8 cellular contexts compared by ENCODE assay signal in the genomic region with DNA sequence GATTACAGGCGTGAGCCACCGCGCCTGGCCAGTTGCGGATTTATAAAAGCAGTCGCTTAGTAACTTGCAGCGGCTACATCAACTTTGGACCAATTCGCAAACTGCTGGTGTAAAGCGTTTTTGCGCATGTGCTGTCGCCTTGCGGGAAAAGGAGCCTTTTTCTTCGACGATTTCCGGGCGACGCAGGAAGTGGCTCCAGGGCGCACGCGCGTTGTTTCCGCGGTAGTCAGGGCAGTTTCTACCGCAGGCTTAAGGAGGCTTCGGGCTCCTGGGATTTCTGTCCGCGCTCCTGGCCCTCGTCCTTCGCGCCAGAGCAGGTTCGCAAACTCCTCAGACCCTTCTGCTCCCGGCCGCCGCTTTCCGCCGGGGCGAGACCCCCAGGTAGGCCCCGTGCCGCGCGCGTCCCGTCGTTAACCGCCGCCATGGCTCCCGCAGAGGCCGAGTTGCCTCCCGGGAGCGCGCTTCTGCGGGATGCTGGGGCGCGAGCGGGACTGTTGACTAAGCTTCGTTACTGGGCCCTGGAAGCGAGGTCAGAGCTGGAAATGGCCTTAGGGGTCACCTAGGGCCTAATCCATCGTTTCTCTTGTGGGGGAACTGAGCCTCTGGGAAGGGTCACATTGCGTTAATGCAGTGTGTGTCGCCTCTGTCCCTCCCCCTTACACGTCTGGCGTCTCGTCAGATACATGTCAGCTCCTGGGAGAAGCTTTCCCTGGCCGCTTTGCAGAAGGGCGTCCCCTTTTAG. TPM values are rescaled to one million over a fixed set of nuclear protein-coding genes. Genes with fewer than 3 reads are reported as not detected.
A peak's percentile ranks its signal among the peaks of the same experiment; 100 is the strongest.
DNase-seq lines count a peak whose midpoint lies in the region; ATAC-seq and TF ChIP-seq lines count a peak whose summit lies in the region.

A gene with protein sequence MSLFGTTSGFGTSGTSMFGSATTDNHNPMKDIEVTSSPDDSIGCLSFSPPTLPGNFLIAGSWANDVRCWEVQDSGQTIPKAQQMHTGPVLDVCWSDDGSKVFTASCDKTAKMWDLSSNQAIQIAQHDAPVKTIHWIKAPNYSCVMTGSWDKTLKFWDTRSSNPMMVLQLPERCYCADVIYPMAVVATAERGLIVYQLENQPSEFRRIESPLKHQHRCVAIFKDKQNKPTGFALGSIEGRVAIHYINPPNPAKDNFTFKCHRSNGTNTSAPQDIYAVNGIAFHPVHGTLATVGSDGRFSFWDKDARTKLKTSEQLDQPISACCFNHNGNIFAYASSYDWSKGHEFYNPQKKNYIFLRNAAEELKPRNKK (plus strand): TSS at position 214 of the 742 bp plus-strand sequence. CDS start 2,784 bp downstream, outside the sequence.

- DNase-seq in DMS 273 treated with DMSO at 0.1 percent for 48 hours (lab: John Stamatoyannopoulos, UW) (peak; percentile 79), Peyer's patch (peak; percentile 84 to 96 (median 91)), esophagus squamous epithelium (lab: John Stamatoyannopoulos, UW) (peak; percentile 15), myocyte (ENCODE audit: low read depth) (peak; percentile 94)
- peak; percentile 91 to 93 for DNase-seq in activated T-cell treated with anti-CD3 and anti-CD28 coated beads, Interleukin-2, amount 50 U/mL, for 48 hours
- DNase-seq in stimulated activated CD8-positive, alpha-beta memory T cell treated with anti-CD3 and anti-CD28 coated beads, Interleukin-7, amount 100 ng/mL, for 4 hours (ENCODE audit: low read depth in 2 of 2), result peak; percentile 84 to 86

- H3K27ac ChIP-seq in KOPT-K1 (ENCODE audit: low read depth, low read length, poor library complexity, severe bottlenecking) (peak within 1 kb of the TSS; percentile 83), Peyer's patch (peak within 1 kb of the TSS; percentile 81 to 89 (median 84)), esophagus squamous epithelium (peak within 1 kb of the TSS; percentile 93 to 96 (median 94))

- H3K9me3 ChIP-seq in KOPT-K1 (ENCODE audit: insufficient read depth, low read length, poor library complexity, severe bottlenecking) (no peaks in the 10 kb centered on the region), Peyer's patch (no peaks in the 10 kb centered on the region), esophagus squamous epithelium (no peaks in the 10 kb centered on the region)

- no peak for TF ChIP-seq CTCF in Peyer's patch (IDR thresholded peaks at IDR 0.05)
- TF ChIP-seq CTCF in esophagus squamous epithelium (IDR thresholded peaks at IDR 0.05), result peak in 1 of 6 experiments; percentile 22

- H3K4me3 ChIP-seq in Peyer's patch, result peak within 1 kb of the TSS; percentile 84 to 98 (median 87)
- H3K4me3 ChIP-seq in esophagus squamous epithelium, result peak within 1 kb of the TSS; percentile 82 to 93 (median 88)

- ATAC-seq in GM21717 (IDR thresholded peaks at IDR 0.05; ENCODE audit: unreplicated experiment), result peak; percentile 54

- TF ChIP-seq POLR2A in Peyer's patch (IDR thresholded peaks at IDR 0.05), result peak in 1 of 2 donors; percentile 23
- TF ChIP-seq POLR2A in esophagus squamous epithelium (IDR thresholded peaks at IDR 0.05), result peak in 2 of 4 donors; percentile 40 to 55

- H3K27me3 ChIP-seq in Peyer's patch (no peaks in the 10 kb centered on the region), esophagus squamous epithelium (peaks cover 0 to 12% (median 0%) of the 10 kb centered on the region in 4 donors)

- WGBS in esophagus squamous epithelium, 2 donors, result 0% methylated on average over 19 to 36 of the region's 64 CpGs

- no peaks in the 10 kb centered on the region; the same call in none of the 2 replicates for H3K36me3 ChIP-seq in KOPT-K1 (ENCODE audit: insufficient read depth, low read length)
- H3K36me3 ChIP-seq in Peyer's patch, result peaks cover 0 to 7% (median 0%) of the 10 kb centered on the region in 3 donors
- peaks cover 0 to 13% (median 0%) of the 10 kb centered on the region in 3 donors for H3K36me3 ChIP-seq in esophagus squamous epithelium

- H3K4me1 ChIP-seq in Peyer's patch (peaks cover 0 to 13% (median 7%) of the 10 kb centered on the region in 4 donors), esophagus squamous epithelium (peaks cover 5 to 22% (median 7%) of the 10 kb centered on the region in 3 donors)

- intact Hi-C loops in esophagus squamous epithelium (cut with DNase I), result no loop called here

RNA-seq across cellular contexts. Expression of the gene that starts here (rescaled TPM):
- total RNA-seq in Peyer's patch (10 to 100 TPM; 21.5 to 38.9 (median 33.3) TPM), esophagus squamous epithelium (10 to 100 TPM; 24.4 to 42.7 (median 28.3) TPM), myocyte (22.1 and 28.2 TPM in 2 replicates)
- polyA plus RNA-seq in myocyte (2012), result 28.0 TPM

Comparison
In these comparisons a context has a peak if more than half of its experiments do, and no peak if none do; other contexts are left out.
1. Peak in every context shown above with its lines: DNase-seq, ATAC-seq, H3K4me3 ChIP-seq and H3K27ac ChIP-seq.
2. DNase-seq: peak in every context shown above with its lines; median percentile 94 in myocyte; 92 in activated T-cell treated with anti-CD3 and anti-CD28 coated beads, Interleukin-2, amount 50 U/mL, for 48 hours; 91 in Peyer's patch; 85 in stimulated activated CD8-positive, alpha-beta memory T cell treated with anti-CD3 and anti-CD28 coated beads, Interleukin-7, amount 100 ng/mL, for 4 hours; 79 in DMS 273 treated with DMSO at 0.1 percent for 48 hours; 15 in esophagus squamous epithelium.